Comparison of ENCODE assay signal across 8 cellular contexts in genomic region chr2:235495373-235496238, GRCh38. TPM values are rescaled to one million over a fixed set of nuclear protein-coding genes. Genes with fewer than 3 reads are reported as not detected.
DNase-seq lines count a peak whose midpoint lies in the region; ATAC-seq and TF ChIP-seq lines count a peak whose summit lies in the region.

No MANE protein-coding gene starts in this region.

- ATAC-seq in HG03565 (IDR thresholded peaks at IDR 0.05; ENCODE audit: unreplicated experiment) (no peak), foreskin keratinocyte (no peak), esophagus mucosa (no peak)

- H3K36me3 ChIP-seq in Peyer's patch (no peaks in the 10 kb centered on the region), esophagus (ENCODE audit: control insufficient read depth in 2 of 2, insufficient read depth in 2 of 2, low read length in 1 of 2) (peaks cover 0 to 2% of the 10 kb centered on the region in 2 donors)

- H3K27ac ChIP-seq in Peyer's patch (peak overlapping the region in 2 of 4 donors; percentile 65 to 91), esophagus (ENCODE audit: low read depth in 2 of 2, low read length in 1 of 2) (no peak overlapping the region), foreskin keratinocyte (no peak overlapping the region)

- no peaks in the 10 kb centered on the region for H3K9me3 ChIP-seq in Peyer's patch
- H3K9me3 ChIP-seq in esophagus (ENCODE audit: control insufficient read depth in 2 of 2, insufficient read depth in 1 of 2, low read depth in 1 of 2, low read length in 1 of 2) = no peaks in the 10 kb centered on the region

- H3K4me1 Mint-ChIP-seq in neural crest cell = peaks cover 59% of the 10 kb centered on the region

- peak overlapping the region; percentile 16 for H3K27ac Mint-ChIP-seq in neural crest cell (ENCODE audit: unreplicated experiment)

- no peaks in the 10 kb centered on the region for H3K9me3 Mint-ChIP-seq in neural crest cell

- peak overlapping the region; percentile 32 to 94 (median 60) for H3K4me3 ChIP-seq in Peyer's patch
- H3K4me3 ChIP-seq in esophagus (ENCODE audit: low read depth in 1 of 2, low read length in 2 of 2) = peak overlapping the region; percentile 63 to 78

- no peaks in the 10 kb centered on the region for H3K27me3 ChIP-seq in Peyer's patch
- H3K27me3 ChIP-seq in esophagus (ENCODE audit: control insufficient read depth in 1 of 2, insufficient read depth in 2 of 2, low read length in 2 of 2) = no peaks in the 10 kb centered on the region
- no peaks in the 10 kb centered on the region for H3K27me3 ChIP-seq in foreskin keratinocyte

- peak overlapping the region; percentile 92 for H3K4me3 Mint-ChIP-seq in neural crest cell

- H3K36me3 Mint-ChIP-seq in neural crest cell (ENCODE audit: low read depth) = no peaks in the 10 kb centered on the region

- WGBS in esophagus, 2 donors = 19 to 22% methylated on average over 18 of the region's 18 CpGs

- H3K4me1 ChIP-seq in Peyer's patch (peaks cover 0 to 33% (median 2%) of the 10 kb centered on the region in 4 donors), esophagus (ENCODE audit: control insufficient read depth in 2 of 2, insufficient read depth in 2 of 2, low read length in 1 of 2) (peaks cover 4 to 7% of the 10 kb centered on the region in 2 donors), foreskin keratinocyte (peaks cover 2% of the 10 kb centered on the region)

- TF ChIP-seq POLR2A in Peyer's patch (IDR thresholded peaks at IDR 0.05) = no peak

- no peaks in the 10 kb centered on the region for H3K27me3 Mint-ChIP-seq in neural crest cell (ENCODE audit: low read depth)

- DNase-seq in DMS79 (lab: John Stamatoyannopoulos, UW) (peak; percentile 7), Peyer's patch (no peak), neural crest cell (ENCODE audit: low read depth, low spot score) (no peak), putamen (ENCODE audit: low spot score) (no peak), foreskin keratinocyte (no peak)

- no peak for TF ChIP-seq CTCF in Peyer's patch (IDR thresholded peaks at IDR 0.05)
- peak; percentile 10 for TF ChIP-seq CTCF in neural crest cell (conservative IDR thresholded peaks at IDR 0.05)
- no peak for TF ChIP-seq CTCF in foreskin keratinocyte (conservative IDR thresholded peaks at IDR 0.05)

RNA-seq across cellular contexts. Expression of gene AGAP1, which starts 1.8 kb away (rescaled TPM):
- total RNA-seq in Peyer's patch = 10 to 100 TPM; 55.7 to 79.1 (median 66.9) TPM
- polyA plus RNA-seq in esophagus = 1 to 10 TPM; 4.9 TPM
- 54.7 and 57.7 TPM in 2 replicates for total RNA-seq in neural crest cell
- total RNA-seq in foreskin keratinocyte = 13.4 and 15.2 TPM in 2 replicates
- 5.6 and 5.8 TPM in 2 replicates for polyA plus RNA-seq in foreskin keratinocyte
- 17.1 TPM for total RNA-seq in esophagus mucosa
